19 cellular contexts compared by ENCODE assay signal in genomic region chr5:132827943-132828673, GRCh38. TPM values are rescaled to one million over a fixed set of nuclear protein-coding genes. Genes with fewer than 3 reads are reported as not detected.
DNase-seq lines count a peak whose midpoint lies in the region; ATAC-seq and TF ChIP-seq lines count a peak whose summit lies in the region.
"Had no signal": no experiment of that assay in that cellular context is flagged by ENCODE, and none has a peak within 500 bp of the region (broad histone marks: within the 10 kb centered on the region; RNA-seq: fewer than 3 reads in every experiment).

No MANE protein-coding gene starts in this region.

- H3K4me3 Mint-ChIP-seq in activated B cell treated with CpG ODN at 0.5 μM for 24 hours (peak overlapping the region; percentile 7), nephron (peak overlapping the region; percentile 64 to 93 (median 91))

- H3K4me1 Mint-ChIP-seq in activated B cell treated with CpG ODN at 0.5 μM for 24 hours (peaks cover 14% of the 10 kb centered on the region), nephron (no peaks in the 10 kb centered on the region)

- H3K27ac Mint-ChIP-seq in activated B cell treated with CpG ODN at 0.5 μM for 24 hours (no peak overlapping the region), nephron (no peak overlapping the region)
- H3K27ac Mint-ChIP-seq: activated CD4-positive, alpha-beta T cell treated with anti-CD3 and anti-CD28 coated beads for 36 hours had no signal

- intact Hi-C loops in activated B cell treated with CpG ODN at 0.5 μM for 24 hours (cut with micrococcal nuclease) = no loop called here

- DNase-seq in GM20000 (ENCODE audit: low spot score) (peak; percentile 27), activated B cell treated with CpG ODN at 0.5 μM for 24 hours (no peak), OCI-M2 (lab: John Stamatoyannopoulos, UW; ENCODE audit: unreplicated experiment) (no peak)
- DNase-seq: activated CD4-positive, alpha-beta T cell treated with anti-CD3 and anti-CD28 coated beads for 36 hours; CD4-positive, alpha-beta memory T cell; effector memory CD4-positive, alpha-beta T cell; foreskin keratinocyte; MM.1S; NCI-H1436; NCI-H510A; NK-92 treated with Interleukin-12 subunit alpha and Interleukin-12 subunit beta, amount 100 ng/mL, for 24 hours; occipital lobe; SJCRH30; stimulated activated naive CD4-positive, alpha-beta T cell had no signal

- TF ChIP-seq CTCF in GM20000 (IDR thresholded peaks at IDR 0.05; ENCODE audit: extremely low read depth, missing control alignments) (no peak), activated B cell treated with CpG ODN at 0.5 μM for 24 hours (IDR thresholded peaks at IDR 0.05) (no peak), nephron (IDR thresholded peaks at IDR 0.05; ENCODE audit: unreplicated experiment in 3 of 3) (no peak)

- no peak for ATAC-seq in activated B cell treated with CpG ODN at 0.5 μM for 24 hours (ENCODE audit: low read depth)
- no peak for ATAC-seq in GM21825 (IDR thresholded peaks at IDR 0.05; ENCODE audit: unreplicated experiment)
- ATAC-seq: activated CD4-positive, alpha-beta T cell treated with anti-CD3 and anti-CD28 coated beads for 36 hours; body of pancreas; foreskin keratinocyte; lower lobe of right lung had no signal

- CTCF ChIA-PET in activated B cell treated with CpG ODN at 0.5 μM for 24 hours (lab: Charles Lee) = interaction anchor here (1.2 to 2.7 kb wide), 3 partner anchors 10 to 55 kb away, joined by 4 to 16 read pairs (median 12); no protein-coding TSS in a partner anchor

- no peaks in the 10 kb centered on the region for H3K36me3 Mint-ChIP-seq in activated B cell treated with CpG ODN at 0.5 μM for 24 hours (ENCODE audit: low read depth)
- H3K36me3 Mint-ChIP-seq in nephron (ENCODE audit: low read depth) = no peaks in the 10 kb centered on the region
- H3K36me3 Mint-ChIP-seq: CD4-positive, alpha-beta memory T cell had no signal

- H3K9me3 Mint-ChIP-seq in activated B cell treated with CpG ODN at 0.5 μM for 24 hours = no peaks in the 10 kb centered on the region
- no peaks in the 10 kb centered on the region for H3K9me3 Mint-ChIP-seq in nephron
- H3K9me3 Mint-ChIP-seq: CD4-positive, alpha-beta memory T cell had no signal

- peaks cover 36% of the 10 kb centered on the region for H3K27me3 Mint-ChIP-seq in activated B cell treated with CpG ODN at 0.5 μM for 24 hours
- peaks cover 76% of the 10 kb centered on the region for H3K27me3 Mint-ChIP-seq in nephron (ENCODE audit: low read depth)

- POLR2A ChIA-PET in activated B cell treated with CpG ODN at 0.5 μM for 24 hours (lab: Charles Lee) = interaction anchor here (0.6 kb wide), 1 partner anchor 8 kb away, joined by 3 read pairs; no protein-coding TSS in a partner anchor

RNA-seq across cellular contexts. Expression of gene SHROOM1, which starts 2.3 kb away (rescaled TPM):
- 1.5 and 2.4 TPM in 2 replicates for total RNA-seq in activated B cell treated with CpG ODN at 0.5 μM for 24 hours

RNA-seq across cellular contexts. Expression of gene SOWAHA, which starts 15.0 kb away (rescaled TPM):
- not detected in 2 replicates for total RNA-seq in activated B cell treated with CpG ODN at 0.5 μM for 24 hours
- total RNA-seq: CD4-positive, alpha-beta memory T cell had no signal

RNA-seq across cellular contexts. Expression of gene GDF9, which starts 38.2 kb away (rescaled TPM):
- total RNA-seq in activated B cell treated with CpG ODN at 0.5 μM for 24 hours = 0.29 and 0.39 TPM in 2 replicates

RNA-seq across cellular contexts. Expression of gene UQCRQ, which starts 38.3 kb away (rescaled TPM):
- 197 and 218 TPM in 2 replicates for total RNA-seq in activated B cell treated with CpG ODN at 0.5 μM for 24 hours

RNA-seq across cellular contexts. Expression of gene LEAP2, which starts 45.4 kb away (rescaled TPM):
- 2.5 and 3.3 TPM in 2 replicates for total RNA-seq in activated B cell treated with CpG ODN at 0.5 μM for 24 hours
- total RNA-seq: G401 had no signal
